Comparison of ENCODE assay signal across 8 cellular contexts in genomic region chr19:913080-913748, GRCh38. TPM values are rescaled to one million over a fixed set of nuclear protein-coding genes. Genes with fewer than 3 reads are reported as not detected.
A peak's percentile ranks its signal among the peaks of the same experiment; 100 is the strongest.
DNase-seq lines count a peak whose midpoint lies in the region; ATAC-seq and TF ChIP-seq lines count a peak whose summit lies in the region.

R3HDM4 (minus strand) TSS chr19:913219; CDS start chr19:913157, 62 bp downstream.

- no peaks in the 10 kb centered on the region for H3K36me3 ChIP-seq in H7 (replicated peaks; ENCODE audit: control insufficient read depth, insufficient read depth, low read length)

- H3K4me3 ChIP-seq in H7 (ENCODE audit: insufficient read depth, low read depth, low read length), result peak within 1 kb of the TSS; percentile 71

- peaks cover 27% of the 10 kb centered on the region for H3K27me3 ChIP-seq in H7 (ENCODE audit: control insufficient read depth, insufficient read depth, low read length)

- peak; percentile 40 for DNase-seq in COR-L47 (lab: John Stamatoyannopoulos, UW)
- DNase-seq in H7, result peak; percentile 97
- peak; percentile 12 for DNase-seq in NCI-H748 treated with DMSO at 0.1 percent for 48 hours (lab: John Stamatoyannopoulos, UW)
- DNase-seq in activated T-cell treated with anti-CD3 and anti-CD28 coated beads for 1 hour (ENCODE audit: low read depth), result peak; percentile 79
- DNase-seq in endothelial cell (ENCODE audit: low spot score), result peak; percentile 74
- peak; percentile 73 to 84 for DNase-seq in mesothelial cell of epicardium (ENCODE audit: low spot score in 2 of 2, unreplicated experiment in 2 of 2)
- DNase-seq in stimulated activated CD8-positive, alpha-beta memory T cell treated with anti-CD3 and anti-CD28 coated beads, Interleukin-15, amount 100 ng/mL, for 4 hours (ENCODE audit: low read depth in 2 of 2), result peak; percentile 64 to 73

- H3K27me3 Mint-ChIP-seq in endothelial cell (ENCODE audit: unreplicated experiment), result peaks cover 5% of the 10 kb centered on the region
- peaks cover 8% of the 10 kb centered on the region for H3K27me3 Mint-ChIP-seq in mesothelial cell of epicardium (ENCODE audit: low read depth)

- ATAC-seq in GM21515 (IDR thresholded peaks at IDR 0.05; ENCODE audit: unreplicated experiment), result no peak

- H3K4me3 Mint-ChIP-seq in endothelial cell (ENCODE audit: unreplicated experiment), result peak within 1 kb of the TSS; percentile 91
- H3K4me3 Mint-ChIP-seq in mesothelial cell of epicardium, result peak within 1 kb of the TSS; percentile 78

- no peak within 1 kb of the TSS for H3K27ac Mint-ChIP-seq in endothelial cell (ENCODE audit: unreplicated experiment)
- H3K27ac Mint-ChIP-seq in mesothelial cell of epicardium, result peak within 1 kb of the TSS; percentile 53

- H3K36me3 Mint-ChIP-seq in endothelial cell (ENCODE audit: low read depth, unreplicated experiment), result peaks cover 3% of the 10 kb centered on the region
- peaks cover 2% of the 10 kb centered on the region for H3K36me3 Mint-ChIP-seq in mesothelial cell of epicardium

- no peak for TF ChIP-seq CTCF in endothelial cell (IDR thresholded peaks at IDR 0.05; ENCODE audit: unreplicated experiment)
- no peak for TF ChIP-seq CTCF in mesothelial cell of epicardium (IDR thresholded peaks at IDR 0.05; ENCODE audit: unreplicated experiment)

- H3K9me3 Mint-ChIP-seq in endothelial cell (ENCODE audit: unreplicated experiment), result no peaks in the 10 kb centered on the region
- no peaks in the 10 kb centered on the region for H3K9me3 Mint-ChIP-seq in mesothelial cell of epicardium

- no peaks in the 10 kb centered on the region for H3K4me1 Mint-ChIP-seq in endothelial cell (ENCODE audit: unreplicated experiment)
- H3K4me1 Mint-ChIP-seq in mesothelial cell of epicardium, result peaks cover 4% of the 10 kb centered on the region

RNA-seq across cellular contexts. Expression of gene R3HDM4, which starts in this region (rescaled TPM):
- 47.5 and 49.9 TPM in 2 replicates for total RNA-seq in H7 (2014; rRNA removed; shearing (Covaris generic))
- total RNA-seq in endothelial cell (ENCODE audit: unreplicated experiment) (40.6 TPM), mesothelial cell of epicardium (47.4 to 50.5 TPM (median 49.5 TPM) in 3 replicates)

Comparison
In these comparisons a context has a peak if more than half of its experiments do, and no peak if none do; other contexts are left out.
1. DNase-seq: peak in every context shown above with its lines; median percentile 97 in H7; 79 in activated T-cell treated with anti-CD3 and anti-CD28 coated beads for 1 hour; 78 in mesothelial cell of epicardium; 74 in endothelial cell; 68 in stimulated activated CD8-positive, alpha-beta memory T cell treated with anti-CD3 and anti-CD28 coated beads, Interleukin-15, amount 100 ng/mL, for 4 hours; 40 in COR-L47; 12 in NCI-H748 treated with DMSO at 0.1 percent for 48 hours.